In genomic region chr2:63488118-63488713, GRCh38 we compare ENCODE assay signal across 8 cellular contexts.
DNase-seq lines count a peak whose midpoint lies in the region; ATAC-seq, FAIRE-seq and TF ChIP-seq lines count a peak whose summit lies in the region.

No MANE protein-coding gene starts in this region.

- WGBS in stomach, 5 donors = 63 to 74% (median 67%) methylated on average over 2 of the region's 2 CpGs

- H3K27ac ChIP-seq in VCaP (no peak overlapping the region), stomach (no peak overlapping the region)

- no peaks in the 10 kb centered on the region for H3K9me3 ChIP-seq in stomach

- peaks cover 0 to 4% (median 0%) of the 10 kb centered on the region in 4 donors for H3K36me3 ChIP-seq in stomach

- H3K4me1 ChIP-seq in stomach = no peaks in the 10 kb centered on the region

- no peak for TF ChIP-seq EP300 in stomach (IDR thresholded peaks at IDR 0.05)

- peak; percentile 64 for FAIRE-seq in islet of Langerhans (lab: Jason Lieb, UNC)

- ATAC-seq in HG03469 (IDR thresholded peaks at IDR 0.05; ENCODE audit: unreplicated experiment) = no peak

- no peaks in the 10 kb centered on the region for H3K27me3 ChIP-seq in stomach

- H3K4me3 ChIP-seq in stomach = no peak overlapping the region

- TF ChIP-seq CTCF in VCaP (conservative IDR thresholded peaks at IDR 0.05) (peak; percentile 92), stomach (IDR thresholded peaks at IDR 0.05) (peak in 3 of 7 experiments; percentile 28 to 41 (median 31))

- TF ChIP-seq POLR2A in stomach (IDR thresholded peaks at IDR 0.05) = no peak

- DNase-seq in NCI-H2029 treated with DMSO at 0.1 percent for 48 hours (lab: John Stamatoyannopoulos, UW) (peak; percentile 6), NCI-H2029 (lab: John Stamatoyannopoulos, UW) (no peak), HT-29 (ENCODE audit: low spot score) (peak; percentile 67), stomach (no peak), HK-2 (ENCODE audit: unreplicated experiment) (no peak)

- intact Hi-C loops in stomach (cut with DNase I; ENCODE audit: low total_unique reads) = no loop called here

Comparison
In these comparisons a context has a peak if more than half of its experiments do, and no peak if none do; other contexts are left out.
1. DNase-seq: peak in NCI-H2029 treated with DMSO at 0.1 percent for 48 hours (single experiment) and HT-29 (single experiment); none in NCI-H2029 (single experiment), stomach (single experiment) and HK-2 (single experiment).